In the genomic region with DNA sequence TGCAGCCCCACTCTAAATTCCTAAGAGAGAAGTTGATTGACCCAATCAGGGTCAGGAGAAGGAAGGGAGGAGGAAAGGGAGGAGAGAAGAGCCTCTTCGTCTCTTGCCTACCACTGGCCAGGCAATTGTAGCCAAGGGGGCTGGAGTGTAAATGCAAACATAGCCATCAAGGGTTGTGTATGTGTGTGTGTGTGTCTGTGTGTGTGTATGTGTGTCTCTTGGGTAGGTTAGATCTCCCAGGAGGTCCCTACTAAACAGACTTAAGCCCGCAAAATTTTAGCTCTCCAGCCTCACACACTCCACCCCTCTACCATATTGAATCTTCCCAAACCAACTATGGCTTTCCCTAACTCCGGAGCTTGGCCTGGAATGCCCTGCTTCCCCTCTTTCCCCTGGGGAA, we compare ENCODE assay signal across 1 cellular context.
A peak's percentile ranks its signal among the peaks of the same experiment; 100 is the strongest.
TF ChIP-seq lines count a peak whose summit lies in the region.

No MANE protein-coding gene starts in this region.

TF ChIP-seq in K562, 482 proteins besides CTCF, POLR2A, EP300 and RAD21 (continued from another document):
- TF ChIP-seq, protein P1, sequence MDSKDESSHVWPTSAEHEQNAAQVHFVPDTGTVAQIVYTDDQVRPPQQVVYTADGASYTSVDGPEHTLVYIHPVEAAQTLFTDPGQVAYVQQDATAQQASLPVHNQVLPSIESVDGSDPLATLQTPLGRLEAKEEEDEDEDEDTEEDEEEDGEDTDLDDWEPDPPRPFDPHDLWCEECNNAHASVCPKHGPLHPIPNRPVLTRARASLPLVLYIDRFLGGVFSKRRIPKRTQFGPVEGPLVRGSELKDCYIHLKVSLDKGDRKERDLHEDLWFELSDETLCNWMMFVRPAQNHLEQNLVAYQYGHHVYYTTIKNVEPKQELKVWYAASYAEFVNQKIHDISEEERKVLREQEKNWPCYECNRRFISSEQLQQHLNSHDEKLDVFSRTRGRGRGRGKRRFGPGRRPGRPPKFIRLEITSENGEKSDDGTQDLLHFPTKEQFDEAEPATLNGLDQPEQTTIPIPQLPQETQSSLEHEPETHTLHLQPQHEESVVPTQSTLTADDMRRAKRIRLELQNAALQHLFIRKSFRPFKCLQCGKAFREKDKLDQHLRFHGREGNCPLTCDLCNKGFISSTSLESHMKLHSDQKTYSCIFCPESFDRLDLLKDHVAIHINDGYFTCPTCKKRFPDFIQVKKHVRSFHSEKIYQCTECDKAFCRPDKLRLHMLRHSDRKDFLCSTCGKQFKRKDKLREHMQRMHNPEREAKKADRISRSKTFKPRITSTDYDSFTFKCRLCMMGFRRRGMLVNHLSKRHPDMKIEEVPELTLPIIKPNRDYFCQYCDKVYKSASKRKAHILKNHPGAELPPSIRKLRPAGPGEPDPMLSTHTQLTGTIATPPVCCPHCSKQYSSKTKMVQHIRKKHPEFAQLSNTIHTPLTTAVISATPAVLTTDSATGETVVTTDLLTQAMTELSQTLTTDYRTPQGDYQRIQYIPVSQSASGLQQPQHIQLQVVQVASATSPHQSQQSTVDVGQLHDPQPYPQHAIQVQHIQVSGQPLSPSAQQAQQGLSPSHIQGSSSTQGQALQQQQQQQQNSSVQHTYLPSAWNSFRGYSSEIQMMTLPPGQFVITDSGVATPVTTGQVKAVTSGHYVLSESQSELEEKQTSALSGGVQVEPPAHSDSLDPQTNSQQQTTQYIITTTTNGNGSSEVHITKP (IDR thresholded peaks at IDR 0.05; ENCODE audit: partially characterized antibody) = peak; percentile 80
